In the genomic region with DNA sequence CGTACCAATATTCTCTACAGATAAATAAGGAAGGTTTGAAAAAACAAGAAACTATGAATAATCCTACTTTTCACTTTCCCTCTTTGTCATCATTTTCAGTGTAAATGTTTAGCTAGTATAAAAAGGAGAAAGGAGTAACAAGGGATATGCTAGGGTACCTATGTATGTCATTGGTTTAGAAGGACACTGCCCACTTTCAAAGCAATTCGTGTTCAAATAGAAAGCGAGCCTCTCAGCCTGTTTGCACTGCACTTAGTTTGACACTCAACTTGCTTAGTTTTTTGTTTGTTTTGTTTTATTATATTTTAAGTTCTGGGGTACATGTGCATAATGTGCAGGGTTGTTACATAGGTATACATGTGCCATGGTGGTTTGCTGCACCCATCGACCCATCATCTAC, we compare ENCODE assay signal across 35 cellular contexts. TPM values are rescaled to one million over a fixed set of nuclear protein-coding genes. Genes with fewer than 3 reads are reported as not detected.
"Had no signal": no experiment of that assay in that cellular context is flagged by ENCODE, and none has a peak within 500 bp of the region (broad histone marks: within the 10 kb centered on the region; RNA-seq: fewer than 3 reads in every experiment).

No MANE protein-coding gene starts in this region.

- H3K4me3 Mint-ChIP-seq: activated CD8-positive, alpha-beta T cell treated with anti-CD3 and anti-CD28 coated beads, Interleukin-2, amount 10 ng/mL, durations not matched to agents 7 days and 5 days; activated naive CD4-positive, alpha-beta T cell treated with anti-CD3 and anti-CD28 coated beads, Interleukin-2, amount 10 ng/mL, durations not matched to agents 7 days and 5 days; activated naive CD8-positive, alpha-beta T cell; activated naive CD8-positive, alpha-beta T cell treated with anti-CD3 and anti-CD28 coated beads, Interleukin-2, amount 50 U/mL, for 24 hours; activated T-cell treated with anti-CD3 and anti-CD28 coated beads, Interleukin-2, amount 50 U/mL, for 4 hours; activated T-helper 1 cell treated with anti-CD3 and anti-CD28 coated beads, Interleukin-12 subunit alpha, Interleukin-12 subunit beta, Interleukin-2, Interleukin-4 antibody, amounts not matched to agents 30 ng/mL and 10 ng/mL and 1 ng/mL, durations not matched to agents 14 hours and 24 hours and 36 hours; brain had no signal

- H3K27ac ChIP-seq: KMS-11, PC-9, RWPE1, WERI-Rb-1 had no signal

- H3K9me3 Mint-ChIP-seq: activated T-helper 1 cell treated with anti-CD3 and anti-CD28 coated beads, Interleukin-12 subunit alpha, Interleukin-12 subunit beta, Interleukin-2, Interleukin-4 antibody, amounts not matched to agents 30 ng/mL and 10 ng/mL and 1 ng/mL, durations not matched to agents 14 hours and 24 hours and 36 hours had no signal

- H3K36me3 ChIP-seq: WERI-Rb-1 had no signal

- H3K27ac Mint-ChIP-seq: activated CD8-positive, alpha-beta T cell treated with anti-CD3 and anti-CD28 coated beads, Interleukin-2, amount 10 ng/mL, durations not matched to agents 7 days and 5 days; activated naive CD4-positive, alpha-beta T cell treated with anti-CD3 and anti-CD28 coated beads, Interleukin-2, amount 10 ng/mL, durations not matched to agents 7 days and 5 days; activated naive CD8-positive, alpha-beta T cell; activated naive CD8-positive, alpha-beta T cell treated with anti-CD3 and anti-CD28 coated beads, Interleukin-2, amount 50 U/mL, for 24 hours; activated T-helper 1 cell treated with anti-CD3 and anti-CD28 coated beads, Interleukin-12 subunit alpha, Interleukin-12 subunit beta, Interleukin-2, Interleukin-4 antibody, amounts not matched to agents 30 ng/mL and 10 ng/mL and 1 ng/mL, durations not matched to agents 14 hours and 24 hours and 36 hours; brain had no signal

- ATAC-seq: activated CD8-positive, alpha-beta T cell treated with anti-CD3 and anti-CD28 coated beads, Interleukin-2, amount 10 ng/mL, durations not matched to agents 7 days and 5 days; activated naive CD8-positive, alpha-beta T cell treated with anti-CD3 and anti-CD28 coated beads, Interleukin-2, amount 50 U/mL, for 24 hours; activated T-cell treated with anti-CD3 and anti-CD28 coated beads, Interleukin-2, amount 50 U/mL, for 4 hours had no signal

- H3K27me3 Mint-ChIP-seq: activated naive CD4-positive, alpha-beta T cell treated with anti-CD3 and anti-CD28 coated beads, Interleukin-2, amount 10 ng/mL, durations not matched to agents 7 days and 5 days; activated naive CD8-positive, alpha-beta T cell treated with anti-CD3 and anti-CD28 coated beads, Interleukin-2, amount 50 U/mL, for 24 hours had no signal

- DNase-seq: activated CD4-positive, alpha-beta T cell treated with anti-CD3 and anti-CD28 coated beads for 1 hour; activated CD4-positive, alpha-beta T cell treated with anti-CD3 and anti-CD28 coated beads for 48 hours; activated CD4-positive, alpha-beta T cell treated with anti-CD3 and anti-CD28 coated beads, Interleukin-2, amount 50 U/mL, for 48 hours; activated CD4-positive, CD25-positive, alpha-beta regulatory T cell; activated CD8-positive, alpha-beta T cell treated with anti-CD3 and anti-CD28 coated beads, Interleukin-2, amount 10 ng/mL, durations not matched to agents 7 days and 5 days; activated effector memory CD4-positive, alpha-beta T cell treated with Interleukin-2 at 50 U/mL for 16 hours; activated naive CD4-positive, alpha-beta T cell treated with anti-CD3 and anti-CD28 coated beads, Interleukin-2, amount 10 ng/mL, durations not matched to agents 7 days and 5 days; activated naive CD8-positive, alpha-beta T cell treated with anti-CD3 and anti-CD28 coated beads, Interleukin-2, amount 50 U/mL, for 24 hours; activated T-cell treated with anti-CD3 and anti-CD28 coated beads, Interleukin-2, amount 50 U/mL, for 4 hours; anterior cingulate cortex; caudate nucleus; cerebellar nuclear complex; MM.1S; NCI-H1092 treated with DMSO at 0.1 percent for 48 hours; NCI-H1417; NCI-H146; NCI-H187; NCI-H2029 treated with DMSO at 0.1 percent for 48 hours; NCI-H2171 treated with DMSO at 0.1 percent for 48 hours; NCI-H2227 treated with DMSO at 0.1 percent for 48 hours; NCI-H446; NCI-H524 treated with DMSO at 0.1 percent for 48 hours; PC-9; Right ventricle myocardium superior; SW 1271; T1000; WERI-Rb-1 had no signal

- H3K4me3 ChIP-seq: PC-9 had no signal

- H3K4me1 Mint-ChIP-seq: activated naive CD4-positive, alpha-beta T cell treated with anti-CD3 and anti-CD28 coated beads, Interleukin-2, amount 10 ng/mL, durations not matched to agents 7 days and 5 days; activated naive CD8-positive, alpha-beta T cell treated with anti-CD3 and anti-CD28 coated beads, Interleukin-2, amount 50 U/mL, for 24 hours; brain had no signal

- H3K36me3 Mint-ChIP-seq: activated naive CD4-positive, alpha-beta T cell treated with anti-CD3 and anti-CD28 coated beads, Interleukin-2, amount 10 ng/mL, durations not matched to agents 7 days and 5 days; activated naive CD8-positive, alpha-beta T cell; brain had no signal

RNA-seq across cellular contexts. Expression of a gene that starts 21.6 kb away (rescaled TPM):
- total RNA-seq: activated CD8-positive, alpha-beta T cell treated with anti-CD3 and anti-CD28 coated beads, Interleukin-2, amount 10 ng/mL, durations not matched to agents 7 days and 5 days; activated T-helper 1 cell treated with anti-CD3 and anti-CD28 coated beads, Interleukin-12 subunit alpha, Interleukin-12 subunit beta, Interleukin-2, Interleukin-4 antibody, amounts not matched to agents 30 ng/mL and 10 ng/mL and 1 ng/mL, durations not matched to agents 14 hours and 24 hours and 36 hours; OCI-LY7; PC-9; Right ventricle myocardium superior; T-helper 1 cell treated with Interleukin-12 subunit alpha and Interleukin-12 subunit beta and Interleukin-4 antibody, amounts not matched to agents 30 ng/mL and 1 ng/mL, for 36 hours; T-helper 2 cell treated with Interferon-gamma antibody and Interleukin-4, amounts not matched to agents 100 ng/mL and 5 ng/mL, for 36 hours had no signal
